Comparison of ENCODE assay signal across 21 cellular contexts in genomic region chr3:186842426-186843038, GRCh38. TPM values are rescaled to one million over a fixed set of nuclear protein-coding genes. Genes with fewer than 3 reads are reported as not detected.
DNase-seq lines count a peak whose midpoint lies in the region; ATAC-seq and TF ChIP-seq lines count a peak whose summit lies in the region.
"Had no signal": no experiment of that assay in that cellular context is flagged by ENCODE, and none has a peak within 500 bp of the region (broad histone marks: within the 10 kb centered on the region; RNA-seq: fewer than 3 reads in every experiment).

TSS of gene ADIPOQ (plus strand) at chr3:186842710. CDS start at chr3:186853059, 10,349 bp downstream.

- DNase-seq in breast epithelium (ENCODE audit: low spot score in 2 of 2) (no peak), MCF 10A (ENCODE audit: unreplicated experiment) (no peak), osteoblast (ENCODE audit: insufficient read length, low spot score, missing footprints) (no peak), upper lobe of right lung (no peak), GM13976 (ENCODE audit: low spot score) (no peak), NCI-H1930 (lab: John Stamatoyannopoulos, UW) (no peak)
- DNase-seq in stimulated activated naive CD4-positive, alpha-beta T cell (lab: John Stamatoyannopoulos, UW), result no peak
- DNase-seq: CD8-positive, alpha-beta memory T cell; DMS79 treated with DMSO at 0.1 percent for 48 hours; H7; MV-4-11; NCI-H1417 treated with DMSO at 0.1 percent for 48 hours; NCI-H2029; NCI-H2171 treated with DMSO at 0.1 percent for 48 hours; NCI-H446 treated with DMSO at 0.1 percent for 48 hours; NCI-H774 had no signal

- no peak within 1 kb of the TSS for H3K4me2 ChIP-seq in osteoblast (ENCODE audit: insufficient read depth, low read length)

- intact Hi-C loops in breast epithelium (cut with DNase I; ENCODE audit: low total_unique reads), result no loop called here
- intact Hi-C loops in MCF 10A (cut with micrococcal nuclease), result no loop called here
- intact Hi-C loops in dendritic cell treated with granulocyte-macrophage colony-stimulating factor and Interleukin-4, amounts not matched to agents 40 ng/mL and 50 ng/mL, for 4 days (cut with micrococcal nuclease), result no loop called here
- intact Hi-C loops in upper lobe of right lung (cut with DNase I), result no loop called here

- no peaks in the 10 kb centered on the region for H3K4me1 ChIP-seq in breast epithelium
- H3K4me1 ChIP-seq in osteoblast (ENCODE audit: insufficient read depth, low read length), result peaks cover 4% of the 10 kb centered on the region
- H3K4me1 ChIP-seq in upper lobe of right lung, result no peaks in the 10 kb centered on the region

- POLR2A ChIA-PET in MCF 10A (lab: Yijun Ruan, JAX), result no interaction called here

- H3K9me3 ChIP-seq in breast epithelium (no peaks in the 10 kb centered on the region), osteoblast (ENCODE audit: low read depth, low read length) (no peaks in the 10 kb centered on the region), upper lobe of right lung (no peaks in the 10 kb centered on the region)
- H3K9me3 ChIP-seq: BLaER1 had no signal

- peak within 1 kb of the TSS; percentile 8 for H2AFZ ChIP-seq in osteoblast (ENCODE audit: low read length)

- no peaks in the 10 kb centered on the region for H3K79me2 ChIP-seq in osteoblast (ENCODE audit: insufficient read depth, low read length)

- peak; percentile 21 for ATAC-seq in upper lobe of right lung

- H3K36me3 Mint-ChIP-seq in MCF 10A (ENCODE audit: insufficient read depth, unreplicated experiment), result no peaks in the 10 kb centered on the region
- H3K36me3 Mint-ChIP-seq in dendritic cell treated with granulocyte-macrophage colony-stimulating factor and Interleukin-4, amounts not matched to agents 40 ng/mL and 50 ng/mL, for 4 days (ENCODE audit: low read depth), result no peaks in the 10 kb centered on the region
- H3K36me3 Mint-ChIP-seq: CD8-positive, alpha-beta memory T cell had no signal

- H3K4me3 Mint-ChIP-seq in MCF 10A (ENCODE audit: unreplicated experiment), result no peak within 1 kb of the TSS
- H3K4me3 Mint-ChIP-seq in dendritic cell treated with granulocyte-macrophage colony-stimulating factor and Interleukin-4, amounts not matched to agents 40 ng/mL and 50 ng/mL, for 4 days, result no peak within 1 kb of the TSS
- H3K4me3 Mint-ChIP-seq: CD8-positive, alpha-beta memory T cell had no signal

- H3K4me3 ChIP-seq in breast epithelium (no peak within 1 kb of the TSS), osteoblast (ENCODE audit: insufficient read depth, low read length) (no peak within 1 kb of the TSS), upper lobe of right lung (no peak within 1 kb of the TSS)
- H3K4me3 ChIP-seq: BLaER1 had no signal

- H3K9me3 Mint-ChIP-seq in MCF 10A (ENCODE audit: unreplicated experiment), result no peaks in the 10 kb centered on the region
- no peaks in the 10 kb centered on the region for H3K9me3 Mint-ChIP-seq in dendritic cell treated with granulocyte-macrophage colony-stimulating factor and Interleukin-4, amounts not matched to agents 40 ng/mL and 50 ng/mL, for 4 days
- H3K9me3 Mint-ChIP-seq: CD8-positive, alpha-beta memory T cell had no signal

- H3K27me3 ChIP-seq in breast epithelium, result peaks cover 0 to 3% of the 10 kb centered on the region in 2 donors
- H3K27me3 ChIP-seq in osteoblast (ENCODE audit: insufficient read depth, low read length), result peaks cover 26% of the 10 kb centered on the region
- H3K27me3 ChIP-seq in upper lobe of right lung, result no peaks in the 10 kb centered on the region
- H3K27me3 ChIP-seq: BLaER1 had no signal

- BruUV-seq in MCF 10A (replicated peaks; lab: Mats Ljungman, UMichigan), result no TSS peak

- TF ChIP-seq POLR2A in breast epithelium (IDR thresholded peaks at IDR 0.05), result no peak

- CTCF ChIA-PET in MCF 10A (lab: Yijun Ruan, JAX), result interaction anchor here (0.6 kb wide), 1 partner anchor 302 kb away, joined by 5 read pairs; no protein-coding TSS in a partner anchor

- H3K4me1 Mint-ChIP-seq in MCF 10A (ENCODE audit: insufficient read depth, unreplicated experiment), result no peaks in the 10 kb centered on the region
- peaks cover 57% of the 10 kb centered on the region for H3K4me1 Mint-ChIP-seq in dendritic cell treated with granulocyte-macrophage colony-stimulating factor and Interleukin-4, amounts not matched to agents 40 ng/mL and 50 ng/mL, for 4 days (ENCODE audit: low read depth)
- H3K4me1 Mint-ChIP-seq: CD8-positive, alpha-beta memory T cell had no signal

- H3K36me3 ChIP-seq in breast epithelium (no peaks in the 10 kb centered on the region), osteoblast (ENCODE audit: insufficient read depth, low read length) (no peaks in the 10 kb centered on the region), upper lobe of right lung (no peaks in the 10 kb centered on the region)
- H3K36me3 ChIP-seq: BLaER1 had no signal

- H3K27ac Mint-ChIP-seq in MCF 10A (ENCODE audit: low read depth, unreplicated experiment), result no peak within 1 kb of the TSS
- peak within 1 kb of the TSS; percentile 52 for H3K27ac Mint-ChIP-seq in dendritic cell treated with granulocyte-macrophage colony-stimulating factor and Interleukin-4, amounts not matched to agents 40 ng/mL and 50 ng/mL, for 4 days
- H3K27ac Mint-ChIP-seq: CD8-positive, alpha-beta memory T cell had no signal

- in situ Hi-C loops in GM13976 (cut with MboI; ENCODE audit: low sequenced_read_pairs, unreplicated experiment), result loop anchor here (10.0 kb wide), 1 partner anchor 322 kb away; no protein-coding TSS in a partner anchor

- H4K20me1 ChIP-seq in osteoblast (ENCODE audit: insufficient read depth, low read length), result no peaks in the 10 kb centered on the region
- H4K20me1 ChIP-seq: BLaER1 had no signal

- TF ChIP-seq CTCF in breast epithelium (IDR thresholded peaks at IDR 0.05) (no peak), MCF 10A (IDR thresholded peaks at IDR 0.05; ENCODE audit: unreplicated experiment) (no peak), osteoblast (IDR thresholded peaks at IDR 0.05; ENCODE audit: extremely low read depth, low read depth, low read length) (no peak), upper lobe of right lung (IDR thresholded peaks at IDR 0.05) (no peak), GM13976 (IDR thresholded peaks at IDR 0.05; ENCODE audit: borderline replicate concordance, control extremely low read depth, extremely low read depth, insufficient read depth, missing control alignments) (no peak)

- peaks cover 31% of the 10 kb centered on the region for H3K27me3 Mint-ChIP-seq in MCF 10A (ENCODE audit: insufficient read depth, unreplicated experiment)
- peaks cover 1% of the 10 kb centered on the region for H3K27me3 Mint-ChIP-seq in dendritic cell treated with granulocyte-macrophage colony-stimulating factor and Interleukin-4, amounts not matched to agents 40 ng/mL and 50 ng/mL, for 4 days

- H3K27ac ChIP-seq in breast epithelium (no peak within 1 kb of the TSS), osteoblast (ENCODE audit: low read depth, low read length) (no peak within 1 kb of the TSS), upper lobe of right lung (no peak within 1 kb of the TSS)
- H3K27ac ChIP-seq: BLaER1 had no signal

RNA-seq across cellular contexts. Expression of gene ADIPOQ, which starts in this region (rescaled TPM):
- 1,000 to 10,000 TPM in 1 of 3 donors, 100 to 1,000 TPM in 2; 137 to 2,151 (median 208) TPM for total RNA-seq in breast epithelium
- total RNA-seq in MCF 10A (2022), result not detected in 2 replicates
- under 0.01 TPM in 2 replicates for total RNA-seq in osteoblast
- total RNA-seq in upper lobe of right lung, result not detected
- total RNA-seq: A172; CD8-positive, alpha-beta memory T cell; G401; H7; HT-29 had no signal

Comparison
In these comparisons a context has a peak if more than half of its experiments do, and no peak if none do; other contexts are left out.
1. RNA of gene ADIPOQ (total RNA-seq): 137 to 2,151 TPM in breast epithelium; not detected in MCF 10A, under 0.01 TPM in osteoblast and not detected in upper lobe of right lung (single experiment); every median in the first group is over 100 times any median in the second.
2. Peak in ATAC-seq in upper lobe of right lung; RNA of the gene not detected or under 1 TPM.